Comparison of ENCODE assay signal across 8 cellular contexts in genomic region chr4:73848183-73848777, GRCh38. TPM values are rescaled to one million over a fixed set of nuclear protein-coding genes. Genes with fewer than 3 reads are reported as not detected.
"Had no signal": no experiment of that assay in that cellular context is flagged by ENCODE, and none has a peak within 500 bp of the region (broad histone marks: within the 10 kb centered on the region; RNA-seq: fewer than 3 reads in every experiment).

No MANE protein-coding gene starts in this region.

- H3K27ac Mint-ChIP-seq: H9 had no signal

- H2AFZ ChIP-seq: GM23248 had no signal

- H3K9ac ChIP-seq: GM23248 had no signal

- ATAC-seq: K562 had no signal

- H3K4me3 Mint-ChIP-seq: H9 had no signal

- H3K27ac ChIP-seq: GM23248 had no signal

- H3K4me3 ChIP-seq: GM23248, K562 had no signal

- DNase-seq: GM23248, H9, HCEC 1CT, IMR-90 had no signal

- H3K9me3 Mint-ChIP-seq: H9 had no signal

- FAIRE-seq: H1, H54, K562 had no signal

RNA-seq across cellular contexts. Expression of gene PF4V1, which starts 4.8 kb away (rescaled TPM):
- total RNA-seq: H1, H9, HT1080, IMR-90, K562 had no signal
- polyA plus RNA-seq: H1, IMR-90, K562 had no signal

RNA-seq across cellular contexts. Expression of gene CXCL6, which starts 11.8 kb away (rescaled TPM):
- total RNA-seq: HT1080, IMR-90, K562 had no signal
- polyA plus RNA-seq: IMR-90, K562 had no signal

RNA-seq across cellular contexts. Expression of gene CXCL1, which starts 20.9 kb away (rescaled TPM):
- total RNA-seq: HT1080, IMR-90 had no signal
